7 cellular contexts compared by ENCODE assay signal in genomic region chr5:89930591-89931383, GRCh38.
DNase-seq lines count a peak whose midpoint lies in the region; ATAC-seq and TF ChIP-seq lines count a peak whose summit lies in the region.

No MANE protein-coding gene starts in this region.

- H2BK5ac ChIP-seq in H9 (ENCODE audit: insufficient read length, low read length), result no peak overlapping the region

- H3K4me3 Mint-ChIP-seq in H9, result no peak overlapping the region

- H2BK12ac ChIP-seq in H9 (ENCODE audit: insufficient read length, low read depth, low read length), result no peak overlapping the region

- H3K14ac ChIP-seq in H9 (ENCODE audit: insufficient read depth, low read length), result no peak overlapping the region

- H3K9me3 Mint-ChIP-seq in H9, result no peaks in the 10 kb centered on the region

- 0 out of 7 replicates have a peak overlapping the region, but pooled peaks of 1 of the 3 experiments have one; percentile 2 for H3K27ac Mint-ChIP-seq in H9

- H4K8ac ChIP-seq in H9 (replicated peaks; ENCODE audit: insufficient read length, low read depth, low read length), result no peak overlapping the region

- H4K20me1 ChIP-seq in H9 (ENCODE audit: control insufficient read depth, insufficient read depth, insufficient read length), result no peaks in the 10 kb centered on the region

- H3K9ac ChIP-seq in H9 (ENCODE audit: extremely low read depth, insufficient read length, low read length), result no peak overlapping the region

- H4K91ac ChIP-seq in H9 (ENCODE audit: insufficient read length, low read depth, low read length), result no peak overlapping the region

- H3K56ac ChIP-seq in H9 (ENCODE audit: insufficient read length, low read depth, low read length), result no peak overlapping the region

- no CpG with 5 or more reads among the region's 5 CpGs for WGBS in H9 (ENCODE audit: extremely low coverage, insufficient read length, low lambda C conversion rate)

- DNase-seq in ascending aorta (ENCODE audit: low spot score in 2 of 2), result no peak
- DNase-seq in renal cortical epithelial cell (ENCODE audit: low read depth), result peak; percentile 74
- no peak for DNase-seq in ecto neural progenitor cell (ENCODE audit: low spot score)
- DNase-seq in H9, result no peak
- no peak for DNase-seq in stimulated activated CD4-positive, alpha-beta T cell treated with anti-CD3 and anti-CD28 coated beads, Interleukin-4, amount 100 ng/mL, for 24 hours

- no peak overlapping the region for H3K4me2 ChIP-seq in H9 (ENCODE audit: insufficient read depth, insufficient read length, low read length)

- peaks cover 0 to 4% of the 10 kb centered on the region in 2 donors for H3K9me3 ChIP-seq in ascending aorta
- H3K9me3 ChIP-seq in H9 (ENCODE audit: control insufficient read depth, low read depth, low read length), result no peaks in the 10 kb centered on the region

- H2BK120ac ChIP-seq in H9 (ENCODE audit: low read depth, low read length, poor library complexity, severe bottlenecking), result no peak overlapping the region

- H3K36me3 ChIP-seq in ascending aorta, result no peaks in the 10 kb centered on the region

- no peak overlapping the region for H4K5ac ChIP-seq in H9 (ENCODE audit: insufficient read length, low read depth, low read length)

- peak; percentile 89 for ATAC-seq in GM19351 (IDR thresholded peaks at IDR 0.05; ENCODE audit: unreplicated experiment)
- peak; percentile 94 for ATAC-seq in HG03175 (IDR thresholded peaks at IDR 0.05; ENCODE audit: unreplicated experiment)

- no peaks in the 10 kb centered on the region for H3K27me3 ChIP-seq in ascending aorta
- no peaks in the 10 kb centered on the region for H3K27me3 ChIP-seq in H9 (ENCODE audit: insufficient read depth, low read length)

- no peak overlapping the region for H2BK20ac ChIP-seq in H9 (ENCODE audit: low read depth, low read length, poor library complexity, severe bottlenecking)

- no peaks in the 10 kb centered on the region for H3K23me2 ChIP-seq in H9 (ENCODE audit: insufficient read length, low read depth, low read length, poor library complexity, severe bottlenecking)

- H3T11ph ChIP-seq in H9 (ENCODE audit: low read length), result no peak overlapping the region

- no peak overlapping the region for H2BK15ac ChIP-seq in H9 (ENCODE audit: low read depth, low read length)

- H3K79me2 ChIP-seq in H9 (ENCODE audit: insufficient read depth, low read length), result no peaks in the 10 kb centered on the region

- H3K18ac ChIP-seq in H9 (ENCODE audit: insufficient read length, low read depth, low read length), result no peak overlapping the region

- intact Hi-C loops in ascending aorta (cut with DNase I), result loop anchor here (10.0 kb wide), 1 partner anchor 334 kb away; no protein-coding TSS in a partner anchor

- H3K27ac ChIP-seq in ascending aorta, result peak overlapping the region; percentile 43 to 52
- H3K27ac ChIP-seq in H9 (ENCODE audit: insufficient read length, low read depth, low read length), result no peak overlapping the region

- H3K4me1 Mint-ChIP-seq in H9, result peaks cover 4 to 22% of the 10 kb centered on the region in 2 experiments

- TF ChIP-seq CTCF in ascending aorta (IDR thresholded peaks at IDR 0.05) (no peak), H9 (conservative IDR thresholded peaks at IDR 0.05) (no peak)

- H3K79me1 ChIP-seq in H9 (ENCODE audit: insufficient read depth, low read depth, low read length, poor library complexity, severe bottlenecking), result no peaks in the 10 kb centered on the region

- no peak overlapping the region for H3K23ac ChIP-seq in H9 (ENCODE audit: insufficient read length, low read depth, low read length)

- no peak overlapping the region for H3K4me3 ChIP-seq in ascending aorta

- no peak overlapping the region for H3K4ac ChIP-seq in H9 (ENCODE audit: low read depth, low read length)

- H2AFZ ChIP-seq in H9 (ENCODE audit: low read length), result no peak overlapping the region

- peaks cover 0 to 10% of the 10 kb centered on the region in 2 donors for H3K4me1 ChIP-seq in ascending aorta
- H3K4me1 ChIP-seq in H9 (ENCODE audit: insufficient read depth, low read length), result peaks cover 3% of the 10 kb centered on the region; the same call in 1 of the 2 replicates

- H3K36me3 Mint-ChIP-seq in H9 (ENCODE audit: insufficient read depth in 1 of 3, low read depth in 3 of 3), result no peaks in the 10 kb centered on the region

- H2AK5ac ChIP-seq in H9 (ENCODE audit: insufficient read length, low read length), result no peak overlapping the region

- no peaks in the 10 kb centered on the region for H3K27me3 Mint-ChIP-seq in H9 (ENCODE audit: low read depth)
